Comparison of ENCODE assay signal across 1 cellular context in the genomic region with DNA sequence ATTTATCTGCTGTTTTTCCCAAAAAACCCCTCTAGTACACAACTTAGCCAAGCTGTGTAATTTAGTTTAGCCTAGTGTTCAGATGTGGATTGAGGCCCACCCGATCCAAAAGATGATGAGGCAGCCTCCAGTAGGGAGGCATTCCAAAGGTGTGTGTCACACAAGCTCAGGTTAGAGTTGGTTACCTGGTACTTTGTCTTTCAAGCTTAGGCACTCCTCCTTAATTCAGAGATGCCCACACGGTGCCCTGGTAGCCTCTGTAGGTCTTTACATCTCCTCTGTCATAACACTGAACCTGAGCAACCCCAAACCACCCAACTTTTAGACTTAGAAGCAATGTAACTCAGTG.
TF ChIP-seq lines count a peak whose summit lies in the region.

No MANE protein-coding gene starts in this region.

TF ChIP-seq in WTC11, 78 proteins besides CTCF, POLR2A, EP300 and RAD21 (continued from another document):
- no peak for TF ChIP-seq ZNF671 (CRISPR knock-in tag; IDR thresholded peaks at IDR 0.05)
